Comparison of ENCODE assay signal across 26 cellular contexts in the genomic region with DNA sequence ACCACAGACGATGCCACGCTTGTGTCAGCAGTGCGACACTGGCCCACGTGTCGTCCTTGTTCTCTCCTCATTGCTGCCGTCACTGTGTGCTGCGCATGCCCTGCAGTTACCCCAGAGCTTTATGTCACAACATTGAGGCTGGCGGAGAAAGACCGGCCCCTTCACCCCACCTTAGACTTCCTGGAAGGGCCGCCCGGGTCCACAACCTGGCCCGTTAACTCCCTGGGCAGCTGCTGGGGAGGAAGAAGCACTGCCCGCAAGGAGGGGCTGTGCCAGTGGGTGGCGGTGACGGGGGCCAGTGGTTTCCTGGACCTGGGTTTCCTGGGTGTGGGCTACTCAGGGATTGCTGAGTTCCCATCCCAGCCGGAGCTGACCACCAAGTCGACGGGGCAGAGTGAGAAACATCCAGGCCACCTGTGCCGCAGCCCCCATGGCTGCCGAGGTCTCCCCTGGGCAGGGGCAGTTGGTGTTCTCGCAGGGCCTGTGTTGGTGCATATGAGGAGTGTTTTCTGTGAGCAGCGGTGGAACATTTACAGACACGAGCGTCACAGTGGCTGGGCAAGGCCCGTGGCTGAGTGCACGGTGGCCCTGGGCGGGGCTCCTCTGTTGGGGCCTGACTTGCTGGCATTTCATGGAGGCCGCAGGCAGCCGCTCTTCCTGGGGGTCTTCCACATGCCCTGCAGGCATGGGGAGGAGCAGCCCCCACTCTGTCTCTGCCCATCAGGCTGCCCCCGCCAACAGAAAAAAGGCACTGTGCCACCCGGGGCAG. TPM values are rescaled to one million over a fixed set of nuclear protein-coding genes. Genes with fewer than 3 reads are reported as not detected.
DNase-seq lines count a peak whose midpoint lies in the region; ATAC-seq and TF ChIP-seq lines count a peak whose summit lies in the region.
"Had no signal": no experiment of that assay in that cellular context is flagged by ENCODE, and none has a peak within 500 bp of the region (broad histone marks: within the 10 kb centered on the region; RNA-seq: fewer than 3 reads in every experiment).

No MANE protein-coding gene starts in this region.

- WGBS in lung, 2 donors = 39 to 79% methylated on average over 31 of the region's 31 CpGs

- no peak overlapping the region for H3K4me3 Mint-ChIP-seq in activated naive CD4-positive, alpha-beta T cell treated with anti-CD3 and anti-CD28 coated beads, Interleukin-2, amount 10 ng/mL, durations not matched to agents 7 days and 5 days
- peak overlapping the region; percentile 18 for H3K4me3 Mint-ChIP-seq in dendritic cell treated with granulocyte-macrophage colony-stimulating factor and Interleukin-4, amounts not matched to agents 40 ng/mL and 50 ng/mL, for 4 days
- H3K4me3 Mint-ChIP-seq in stimulated activated memory B cell treated with anti-CD40 and anti-IgM and Interleukin-4, amounts not matched to agents 10 μg/mL and 1 μg/mL and 100 μg/mL, for 72 hours = no peak overlapping the region
- H3K4me3 Mint-ChIP-seq: activated CD4-positive, alpha-beta T cell treated with anti-CD3 and anti-CD28 coated beads, Interleukin-2, amount 10 ng/mL, durations not matched to agents 7 days and 5 days had no signal

- no peak for ATAC-seq in activated naive CD4-positive, alpha-beta T cell treated with anti-CD3 and anti-CD28 coated beads, Interleukin-2, amount 50 U/mL, for 72 hours
- ATAC-seq in lung (ENCODE audit: insufficient read depth, low FRiP score) = peak; percentile 13
- no peak for ATAC-seq in stimulated activated memory B cell treated with anti-CD40 and anti-IgM and Interleukin-4, amounts not matched to agents 10 μg/mL and 1 μg/mL and 100 μg/mL, for 72 hours
- ATAC-seq: GM12878 had no signal

- H3K36me3 ChIP-seq in lung (ENCODE audit: control insufficient read depth in 2 of 2, insufficient read depth in 2 of 2, low read length in 2 of 2) = peaks cover 0 to 11% of the 10 kb centered on the region in 2 donors
- H3K36me3 ChIP-seq in brain microvascular endothelial cell (replicated peaks) = peaks cover 20% of the 10 kb centered on the region

- H3K9me3 Mint-ChIP-seq in activated naive CD4-positive, alpha-beta T cell treated with anti-CD3 and anti-CD28 coated beads, Interleukin-2, amount 50 U/mL, for 72 hours = no peaks in the 10 kb centered on the region
- H3K9me3 Mint-ChIP-seq in activated naive CD4-positive, alpha-beta T cell treated with anti-CD3 and anti-CD28 coated beads, Interleukin-2, amount 10 ng/mL, durations not matched to agents 7 days and 5 days = no peaks in the 10 kb centered on the region
- no peaks in the 10 kb centered on the region for H3K9me3 Mint-ChIP-seq in dendritic cell treated with granulocyte-macrophage colony-stimulating factor and Interleukin-4, amounts not matched to agents 40 ng/mL and 50 ng/mL, for 4 days
- no peaks in the 10 kb centered on the region for H3K9me3 Mint-ChIP-seq in stimulated activated memory B cell treated with anti-CD40 and anti-IgM and Interleukin-4, amounts not matched to agents 10 μg/mL and 1 μg/mL and 100 μg/mL, for 72 hours
- H3K9me3 Mint-ChIP-seq: activated CD4-positive, alpha-beta T cell treated with anti-CD3 and anti-CD28 coated beads, Interleukin-2, amount 10 ng/mL, durations not matched to agents 7 days and 5 days had no signal

- in situ Hi-C loops in brain microvascular endothelial cell (cut with HindIII; ENCODE audit: low pct_ligation_motif_present, low sequenced_read_pairs) = no loop called here

- H3K27ac ChIP-seq in lung (ENCODE audit: low read depth in 1 of 2, low read length in 1 of 2) (peak overlapping the region in 1 of 2 donors; percentile 20), brain microvascular endothelial cell (no peak overlapping the region)
- H3K27ac ChIP-seq: 22Rv1, ascending aorta, hepatocyte, tibial nerve had no signal

- CTCF ChIA-PET in activated naive CD4-positive, alpha-beta T cell treated with anti-CD3 and anti-CD28 coated beads, Interleukin-2, amount 10 ng/mL, durations not matched to agents 7 days and 5 days (lab: Charles Lee) = no interaction called here

- intact Hi-C loops in dendritic cell treated with granulocyte-macrophage colony-stimulating factor and Interleukin-4, amounts not matched to agents 40 ng/mL and 50 ng/mL, for 4 days (cut with micrococcal nuclease) = no loop called here

- peaks cover 0 to 11% of the 10 kb centered on the region in 2 donors for H3K36me3 Mint-ChIP-seq in activated naive CD4-positive, alpha-beta T cell treated with anti-CD3 and anti-CD28 coated beads, Interleukin-2, amount 50 U/mL, for 72 hours
- peaks cover 39% of the 10 kb centered on the region for H3K36me3 Mint-ChIP-seq in activated naive CD4-positive, alpha-beta T cell treated with anti-CD3 and anti-CD28 coated beads, Interleukin-2, amount 10 ng/mL, durations not matched to agents 7 days and 5 days
- peaks cover 34% of the 10 kb centered on the region for H3K36me3 Mint-ChIP-seq in dendritic cell treated with granulocyte-macrophage colony-stimulating factor and Interleukin-4, amounts not matched to agents 40 ng/mL and 50 ng/mL, for 4 days (ENCODE audit: low read depth)
- H3K36me3 Mint-ChIP-seq in stimulated activated memory B cell treated with anti-CD40 and anti-IgM and Interleukin-4, amounts not matched to agents 10 μg/mL and 1 μg/mL and 100 μg/mL, for 72 hours = peaks cover 57% of the 10 kb centered on the region

- no peaks in the 10 kb centered on the region for H3K4me1 ChIP-seq in lung (ENCODE audit: control insufficient read depth in 2 of 2, insufficient read depth in 2 of 2, low read length in 2 of 2)
- H3K4me1 ChIP-seq: ascending aorta, tibial nerve had no signal

- no peaks in the 10 kb centered on the region for H3K27me3 Mint-ChIP-seq in activated naive CD4-positive, alpha-beta T cell treated with anti-CD3 and anti-CD28 coated beads, Interleukin-2, amount 10 ng/mL, durations not matched to agents 7 days and 5 days
- no peaks in the 10 kb centered on the region for H3K27me3 Mint-ChIP-seq in dendritic cell treated with granulocyte-macrophage colony-stimulating factor and Interleukin-4, amounts not matched to agents 40 ng/mL and 50 ng/mL, for 4 days
- H3K27me3 Mint-ChIP-seq in stimulated activated memory B cell treated with anti-CD40 and anti-IgM and Interleukin-4, amounts not matched to agents 10 μg/mL and 1 μg/mL and 100 μg/mL, for 72 hours = no peaks in the 10 kb centered on the region
- H3K27me3 Mint-ChIP-seq: activated CD4-positive, alpha-beta T cell treated with anti-CD3 and anti-CD28 coated beads, Interleukin-2, amount 10 ng/mL, durations not matched to agents 7 days and 5 days had no signal

- H3K4me3 ChIP-seq in lung (no peak overlapping the region), brain microvascular endothelial cell (ENCODE audit: low read depth, low read length) (no peak overlapping the region)
- H3K4me3 ChIP-seq: ascending aorta, GM12878, hepatocyte, tibial nerve had no signal

- H3K4me1 Mint-ChIP-seq in activated naive CD4-positive, alpha-beta T cell treated with anti-CD3 and anti-CD28 coated beads, Interleukin-2, amount 10 ng/mL, durations not matched to agents 7 days and 5 days = peaks cover 13% of the 10 kb centered on the region
- H3K4me1 Mint-ChIP-seq in dendritic cell treated with granulocyte-macrophage colony-stimulating factor and Interleukin-4, amounts not matched to agents 40 ng/mL and 50 ng/mL, for 4 days (ENCODE audit: low read depth) = peaks cover 42% of the 10 kb centered on the region
- H3K4me1 Mint-ChIP-seq in stimulated activated memory B cell treated with anti-CD40 and anti-IgM and Interleukin-4, amounts not matched to agents 10 μg/mL and 1 μg/mL and 100 μg/mL, for 72 hours = peaks cover 46% of the 10 kb centered on the region

- H3K9me3 ChIP-seq in lung (ENCODE audit: control insufficient read depth in 2 of 2, insufficient read depth in 1 of 2, low read length in 1 of 2) = peaks cover 0 to 3% of the 10 kb centered on the region in 2 donors
- H3K9me3 ChIP-seq: ascending aorta, tibial nerve had no signal

- no peak for DNase-seq in activated naive CD4-positive, alpha-beta T cell treated with anti-CD3 and anti-CD28 coated beads, Interleukin-2, amount 50 U/mL, for 72 hours (ENCODE audit: low spot score in 2 of 2)
- DNase-seq in activated naive CD4-positive, alpha-beta T cell treated with anti-CD3 and anti-CD28 coated beads, Interleukin-2, amount 10 ng/mL, durations not matched to agents 7 days and 5 days = no peak
- DNase-seq in lung (ENCODE audit: low spot score) (peak; percentile 35), brain microvascular endothelial cell (no peak), NCI-H2227 treated with DMSO at 0.1 percent for 48 hours (lab: John Stamatoyannopoulos, UW) (no peak)
- DNase-seq in stimulated activated CD4-positive, alpha-beta T cell treated with anti-CD3 and anti-CD28 coated beads, Interleukin-12 subunit alpha, Interleukin-12 subunit beta, amount 100 ng/mL, for 4 hours = no peak
- DNase-seq: activated CD4-positive, alpha-beta T cell treated with anti-CD3 and anti-CD28 coated beads, Interleukin-2, amount 10 ng/mL, durations not matched to agents 7 days and 5 days; DMS 273 treated with DMSO at 0.1 percent for 48 hours; GDM1; IMR-90; NCI-H1436 treated with DMSO at 0.1 percent for 48 hours; NCI-H2171 treated with DMSO at 0.1 percent for 48 hours; SHP77; stimulated activated naive CD4-positive, alpha-beta T cell treated with Interleukin-2 at 50 U/mL for 16 hours had no signal

- H3K27me3 ChIP-seq in lung (ENCODE audit: control insufficient read depth, insufficient read depth) = no peaks in the 10 kb centered on the region
- H3K27me3 ChIP-seq in brain microvascular endothelial cell (replicated peaks) = no peaks in the 10 kb centered on the region
- H3K27me3 ChIP-seq: ascending aorta, hepatocyte, tibial nerve had no signal

- H3K27ac Mint-ChIP-seq in activated naive CD4-positive, alpha-beta T cell treated with anti-CD3 and anti-CD28 coated beads, Interleukin-2, amount 50 U/mL, for 72 hours = peak overlapping the region; percentile 55 to 59
- no peak overlapping the region for H3K27ac Mint-ChIP-seq in activated naive CD4-positive, alpha-beta T cell treated with anti-CD3 and anti-CD28 coated beads, Interleukin-2, amount 10 ng/mL, durations not matched to agents 7 days and 5 days
- H3K27ac Mint-ChIP-seq in dendritic cell treated with granulocyte-macrophage colony-stimulating factor and Interleukin-4, amounts not matched to agents 40 ng/mL and 50 ng/mL, for 4 days = peak overlapping the region; percentile 79
- peak overlapping the region; percentile 55 for H3K27ac Mint-ChIP-seq in stimulated activated memory B cell treated with anti-CD40 and anti-IgM and Interleukin-4, amounts not matched to agents 10 μg/mL and 1 μg/mL and 100 μg/mL, for 72 hours
- H3K27ac Mint-ChIP-seq: activated CD4-positive, alpha-beta T cell treated with anti-CD3 and anti-CD28 coated beads, Interleukin-2, amount 10 ng/mL, durations not matched to agents 7 days and 5 days had no signal

- no peak for TF ChIP-seq CTCF in lung (IDR thresholded peaks at IDR 0.05; ENCODE audit: control extremely low read depth, extremely low read depth)
- TF ChIP-seq CTCF in brain microvascular endothelial cell (IDR thresholded peaks at IDR 0.05; ENCODE audit: low read depth, low read length, missing control alignments) = no peak

RNA-seq across cellular contexts. Expression of a gene that starts 23.1 kb away (rescaled TPM):
- 100 to 1,000 TPM in 1 of 2 donors, 10 to 100 TPM in 1; 95.1 to 173 TPM for total RNA-seq in activated naive CD4-positive, alpha-beta T cell treated with anti-CD3 and anti-CD28 coated beads, Interleukin-2, amount 50 U/mL, for 72 hours
- total RNA-seq in lung = 10 to 100 TPM; 44.1 to 44.2 TPM
- 10 to 100 TPM; 19.6 to 36.6 TPM for polyA plus RNA-seq in lung

RNA-seq across cellular contexts. Expression of a gene that starts 50.3 kb away (rescaled TPM):
- total RNA-seq in activated naive CD4-positive, alpha-beta T cell treated with anti-CD3 and anti-CD28 coated beads, Interleukin-2, amount 50 U/mL, for 72 hours = not detected
- total RNA-seq in lung = not detected
- not detected for polyA plus RNA-seq in lung
- total RNA-seq: activated CD4-positive, alpha-beta T cell treated with anti-CD3 and anti-CD28 coated beads, Interleukin-2, amount 10 ng/mL, durations not matched to agents 7 days and 5 days; ascending aorta; GM12878; H4; IMR-90; MCF 10A; mononuclear cell; tibial nerve had no signal
- polyA plus RNA-seq: BJ, IMR-90, keratinocyte had no signal

RNA-seq across cellular contexts. Expression of a gene that starts 59.4 kb away (rescaled TPM):
- total RNA-seq in activated naive CD4-positive, alpha-beta T cell treated with anti-CD3 and anti-CD28 coated beads, Interleukin-2, amount 50 U/mL, for 72 hours = under 1 TPM in 1 of 2 donors, not detected in 1; 0.23 TPM
- total RNA-seq in lung = 1 to 10 TPM in 1 of 2 donors, not detected in 1; 3.1 TPM
- polyA plus RNA-seq in lung = under 1 TPM in 1 of 2 donors, not detected in 1; 0.03 TPM
- total RNA-seq: ascending aorta, H4, IMR-90, MCF 10A, mononuclear cell, tibial nerve had no signal
- polyA plus RNA-seq: hepatocyte, IMR-90, keratinocyte had no signal
